ENCODE assay signal across 18 cellular contexts in genomic region chr1:18970762-18971161, GRCh38.
"Had no signal": no experiment of that assay in that cellular context is flagged by ENCODE, and none has a peak within 500 bp of the region (broad histone marks: within the 10 kb centered on the region; RNA-seq: fewer than 3 reads in every experiment).

No MANE protein-coding gene starts in this region.

- H3K27me3 ChIP-seq: heart left ventricle, right atrium auricular region, tibial nerve, uterus had no signal

- H3K36me3 ChIP-seq: heart left ventricle, left ventricle myocardium inferior, right atrium auricular region, tibial nerve, uterus had no signal

- H3K27ac ChIP-seq: epithelial cell of prostate, heart left ventricle, left ventricle myocardium inferior, right atrium auricular region, tibial nerve, uterus had no signal

- H3K4me1 ChIP-seq: uterus had no signal

- DNase-seq: activated CD4-positive, alpha-beta T cell treated with anti-CD3 and anti-CD28 coated beads, Interleukin-2, amount 50 U/mL, for 4 hours; activated T-cell treated with anti-CD3 and anti-CD28 coated beads, Interleukin-2, amount 50 U/mL, for 72 hours; amniotic stem cell; caudate nucleus; effector memory CD8-positive, alpha-beta T cell; heart left ventricle; left ventricle myocardium inferior; mucosa of descending colon; naive B cell; stimulated activated CD4-positive, alpha-beta T cell treated with anti-CD3 and anti-CD28 coated beads, Interleukin-2, amount 100 ng/mL, for 48 hours; uterus had no signal

- H3K36me3 Mint-ChIP-seq: activated naive CD8-positive, alpha-beta T cell had no signal

- H3K27ac Mint-ChIP-seq: activated naive CD8-positive, alpha-beta T cell; activated T-cell treated with anti-CD3 and anti-CD28 coated beads, Interleukin-2, amount 50 U/mL, for 72 hours; effector memory CD8-positive, alpha-beta T cell; progenitor cell of endocrine pancreas; stimulated activated naive CD8-positive, alpha-beta T cell treated with anti-CD3 and anti-CD28 coated beads, Interleukin-15, Interleukin-2, amounts not matched to agents 100 ng/mL and 50 ng/mL, for 24 hours had no signal

- H3K9me3 Mint-ChIP-seq: effector memory CD8-positive, alpha-beta T cell; naive B cell; neural crest cell; stimulated activated naive CD8-positive, alpha-beta T cell treated with anti-CD3 and anti-CD28 coated beads, Interleukin-15, Interleukin-2, amounts not matched to agents 100 ng/mL and 50 ng/mL, for 24 hours had no signal

- H3K27me3 Mint-ChIP-seq: activated naive CD8-positive, alpha-beta T cell had no signal

- H3K9me3 ChIP-seq: heart left ventricle, left ventricle myocardium inferior, mucosa of descending colon, right atrium auricular region, tibial nerve, uterus had no signal

- ATAC-seq: activated T-cell treated with anti-CD3 and anti-CD28 coated beads, Interleukin-2, amount 50 U/mL, for 72 hours; effector memory CD8-positive, alpha-beta T cell; heart left ventricle; mucosa of descending colon had no signal

- H3K4me3 ChIP-seq: heart left ventricle, left ventricle myocardium inferior, mucosa of descending colon, right atrium auricular region, tibial nerve, uterus had no signal

- H3K4me3 Mint-ChIP-seq: activated naive CD8-positive, alpha-beta T cell; activated T-cell treated with anti-CD3 and anti-CD28 coated beads, Interleukin-2, amount 50 U/mL, for 72 hours; effector memory CD8-positive, alpha-beta T cell; naive B cell; neural crest cell; stimulated activated naive CD8-positive, alpha-beta T cell treated with anti-CD3 and anti-CD28 coated beads, Interleukin-15, Interleukin-2, amounts not matched to agents 100 ng/mL and 50 ng/mL, for 24 hours had no signal
